In the genomic region with DNA sequence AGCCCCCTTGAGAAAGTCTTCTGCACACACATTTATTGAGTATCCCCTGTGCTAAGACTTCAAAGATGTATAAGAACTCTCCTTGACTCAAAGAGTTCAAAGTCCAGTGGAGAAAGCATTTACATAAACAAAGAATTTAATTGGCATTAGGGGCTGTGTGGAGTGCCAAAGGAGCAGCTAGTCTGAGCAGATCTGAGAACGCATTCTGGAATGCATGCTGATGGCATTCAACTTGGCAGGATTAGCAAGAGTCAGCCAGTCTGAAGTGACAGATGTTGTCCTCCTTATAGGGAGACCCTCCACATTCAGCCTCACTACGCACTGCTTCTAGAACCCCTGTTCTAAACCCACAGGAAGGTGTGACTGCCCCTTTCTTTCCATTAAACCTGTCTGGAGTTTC, we compare ENCODE assay signal across 30 cellular contexts.
"Had no signal": no experiment of that assay in that cellular context is flagged by ENCODE, and none has a peak within 500 bp of the region (broad histone marks: within the 10 kb centered on the region; RNA-seq: fewer than 3 reads in every experiment).

No MANE protein-coding gene starts in this region.

- H3K27ac Mint-ChIP-seq: activated CD4-positive, alpha-beta T cell treated with anti-CD3 and anti-CD28 coated beads, Interleukin-2, amount 10 ng/mL, durations not matched to agents 24 days and 14 days; activated CD8-positive, alpha-beta T cell treated with anti-CD3 and anti-CD28 coated beads, Interleukin-2, amount 10 ng/mL, durations not matched to agents 7 days and 5 days; activated naive CD4-positive, alpha-beta T cell treated with anti-CD3 and anti-CD28 coated beads, Interleukin-2, amount 50 U/mL, for 24 hours; activated naive CD8-positive, alpha-beta T cell treated with anti-CD3 and anti-CD28 coated beads, Interleukin-2, amount 10 ng/mL, durations not matched to agents 7 days and 5 days; activated T-cell treated with anti-CD3 and anti-CD28 coated beads, Interleukin-2, amount 50 U/mL, for 24 hours; activated T-helper 2 cell treated with anti-CD3 and anti-CD28 coated beads, Interferon-gamma antibody, Interleukin-2, Interleukin-4, amounts not matched to agents 10 μg/mL and 5 μg/mL and 100 μg/mL, durations not matched to agents 14 hours and 24 hours and 36 hours; T-helper 1 cell treated with Interleukin-12 subunit alpha and Interleukin-12 subunit beta and Interleukin-4 antibody, amounts not matched to agents 30 μg/mL and 1 μg/mL, for 36 hours; T-helper 2 cell treated with Interferon-gamma antibody and Interleukin-4, amounts not matched to agents 5 μg/mL and 100 μg/mL, for 36 hours had no signal

- H3K9me3 ChIP-seq: adrenal gland, Peyer's patch, SJSA1, SK-N-SH had no signal

- H3K9me3 Mint-ChIP-seq: activated CD4-positive, alpha-beta T cell treated with anti-CD3 and anti-CD28 coated beads, Interleukin-2, amount 10 ng/mL, durations not matched to agents 24 days and 14 days; activated naive CD4-positive, alpha-beta T cell treated with anti-CD3 and anti-CD28 coated beads, Interleukin-2, amount 50 U/mL, for 24 hours; activated naive CD8-positive, alpha-beta T cell treated with anti-CD3 and anti-CD28 coated beads, Interleukin-2, amount 10 ng/mL, durations not matched to agents 7 days and 5 days; activated T-cell treated with anti-CD3 and anti-CD28 coated beads, Interleukin-2, amount 50 U/mL, for 24 hours; activated T-helper 2 cell treated with anti-CD3 and anti-CD28 coated beads, Interferon-gamma antibody, Interleukin-2, Interleukin-4, amounts not matched to agents 10 μg/mL and 5 μg/mL and 100 μg/mL, durations not matched to agents 14 hours and 24 hours and 36 hours; T-helper 1 cell treated with Interleukin-12 subunit alpha and Interleukin-12 subunit beta and Interleukin-4 antibody, amounts not matched to agents 30 μg/mL and 1 μg/mL, for 36 hours; T-helper 2 cell treated with Interferon-gamma antibody and Interleukin-4, amounts not matched to agents 5 μg/mL and 100 μg/mL, for 36 hours had no signal

- ATAC-seq: activated CD8-positive, alpha-beta T cell treated with anti-CD3 and anti-CD28 coated beads, Interleukin-2, amount 10 ng/mL, durations not matched to agents 7 days and 5 days; PC-3 had no signal

- H3K4me1 ChIP-seq: adrenal gland, Peyer's patch, SJSA1 had no signal

- H3K4me1 Mint-ChIP-seq: activated CD4-positive, alpha-beta T cell treated with anti-CD3 and anti-CD28 coated beads, Interleukin-2, amount 10 ng/mL, durations not matched to agents 24 days and 14 days; activated naive CD4-positive, alpha-beta T cell treated with anti-CD3 and anti-CD28 coated beads, Interleukin-2, amount 50 U/mL, for 24 hours; activated naive CD8-positive, alpha-beta T cell treated with anti-CD3 and anti-CD28 coated beads, Interleukin-2, amount 10 ng/mL, durations not matched to agents 7 days and 5 days had no signal

- H3K4me3 Mint-ChIP-seq: activated CD4-positive, alpha-beta T cell treated with anti-CD3 and anti-CD28 coated beads, Interleukin-2, amount 10 ng/mL, durations not matched to agents 24 days and 14 days; activated CD8-positive, alpha-beta T cell treated with anti-CD3 and anti-CD28 coated beads, Interleukin-2, amount 10 ng/mL, durations not matched to agents 7 days and 5 days; activated naive CD4-positive, alpha-beta T cell treated with anti-CD3 and anti-CD28 coated beads, Interleukin-2, amount 50 U/mL, for 24 hours; activated naive CD8-positive, alpha-beta T cell treated with anti-CD3 and anti-CD28 coated beads, Interleukin-2, amount 10 ng/mL, durations not matched to agents 7 days and 5 days; activated T-cell treated with anti-CD3 and anti-CD28 coated beads, Interleukin-2, amount 50 U/mL, for 24 hours; T-helper 1 cell treated with Interleukin-12 subunit alpha and Interleukin-12 subunit beta and Interleukin-4 antibody, amounts not matched to agents 30 μg/mL and 1 μg/mL, for 36 hours; T-helper 2 cell treated with Interferon-gamma antibody and Interleukin-4, amounts not matched to agents 5 μg/mL and 100 μg/mL, for 36 hours had no signal

- H3K27me3 Mint-ChIP-seq: activated CD4-positive, alpha-beta T cell treated with anti-CD3 and anti-CD28 coated beads, Interleukin-2, amount 10 ng/mL, durations not matched to agents 24 days and 14 days; activated naive CD4-positive, alpha-beta T cell treated with anti-CD3 and anti-CD28 coated beads, Interleukin-2, amount 50 U/mL, for 24 hours; activated naive CD8-positive, alpha-beta T cell treated with anti-CD3 and anti-CD28 coated beads, Interleukin-2, amount 10 ng/mL, durations not matched to agents 7 days and 5 days; activated T-cell treated with anti-CD3 and anti-CD28 coated beads, Interleukin-2, amount 50 U/mL, for 24 hours had no signal

- DNase-seq: activated CD4-positive, alpha-beta T cell treated with anti-CD3 and anti-CD28 coated beads, Interleukin-2, amount 10 ng/mL, durations not matched to agents 24 days and 14 days; activated CD4-positive, alpha-beta T cell treated with anti-CD3 and anti-CD28 coated beads, Interleukin-2, amount 50 U/mL, for 48 hours; activated CD8-positive, alpha-beta T cell treated with anti-CD3 and anti-CD28 coated beads, Interleukin-2, amount 10 ng/mL, durations not matched to agents 7 days and 5 days; activated gamma-delta T cell; activated naive CD4-positive, alpha-beta T cell treated with Interleukin-2 at 50 U/mL for 16 hours; activated naive CD8-positive, alpha-beta T cell treated with anti-CD3 and anti-CD28 coated beads, Interleukin-2, amount 10 ng/mL, durations not matched to agents 7 days and 5 days; activated T-cell treated with anti-CD3 and anti-CD28 coated beads, Interleukin-2, amount 50 U/mL, for 24 hours; adrenal gland; brain microvascular endothelial cell; central memory CD4-positive, alpha-beta T cell; NCI-H1048; NCI-H1105 treated with DMSO at 0.1 percent for 48 hours; NCI-H1436; NCI-H1694; NCI-H1930; NCI-H2081 treated with DMSO at 0.1 percent for 48 hours; NCI-H345; NCI-H69; NK-92 treated with Interleukin-12 subunit alpha and Interleukin-12 subunit beta, amount 100 ng/mL, for 24 hours; PC-3; Peyer's patch; RPMI8226; SHP77 treated with DMSO at 0.1 percent for 48 hours; SK-N-SH had no signal

- H3K36me3 Mint-ChIP-seq: activated naive CD4-positive, alpha-beta T cell treated with anti-CD3 and anti-CD28 coated beads, Interleukin-2, amount 50 U/mL, for 24 hours; activated naive CD8-positive, alpha-beta T cell treated with anti-CD3 and anti-CD28 coated beads, Interleukin-2, amount 10 ng/mL, durations not matched to agents 7 days and 5 days had no signal

- H3K27ac ChIP-seq: adrenal gland, brain microvascular endothelial cell, KMS-11, Peyer's patch, SJSA1 had no signal

- H3K4me3 ChIP-seq: adrenal gland, Peyer's patch, SJSA1 had no signal

- H3K27me3 ChIP-seq: adrenal gland, brain microvascular endothelial cell, Peyer's patch, SJSA1 had no signal

- H3K36me3 ChIP-seq: adrenal gland, brain microvascular endothelial cell, Peyer's patch, SJSA1 had no signal
